Comparison of ENCODE assay signal across 8 cellular contexts in the genomic region with DNA sequence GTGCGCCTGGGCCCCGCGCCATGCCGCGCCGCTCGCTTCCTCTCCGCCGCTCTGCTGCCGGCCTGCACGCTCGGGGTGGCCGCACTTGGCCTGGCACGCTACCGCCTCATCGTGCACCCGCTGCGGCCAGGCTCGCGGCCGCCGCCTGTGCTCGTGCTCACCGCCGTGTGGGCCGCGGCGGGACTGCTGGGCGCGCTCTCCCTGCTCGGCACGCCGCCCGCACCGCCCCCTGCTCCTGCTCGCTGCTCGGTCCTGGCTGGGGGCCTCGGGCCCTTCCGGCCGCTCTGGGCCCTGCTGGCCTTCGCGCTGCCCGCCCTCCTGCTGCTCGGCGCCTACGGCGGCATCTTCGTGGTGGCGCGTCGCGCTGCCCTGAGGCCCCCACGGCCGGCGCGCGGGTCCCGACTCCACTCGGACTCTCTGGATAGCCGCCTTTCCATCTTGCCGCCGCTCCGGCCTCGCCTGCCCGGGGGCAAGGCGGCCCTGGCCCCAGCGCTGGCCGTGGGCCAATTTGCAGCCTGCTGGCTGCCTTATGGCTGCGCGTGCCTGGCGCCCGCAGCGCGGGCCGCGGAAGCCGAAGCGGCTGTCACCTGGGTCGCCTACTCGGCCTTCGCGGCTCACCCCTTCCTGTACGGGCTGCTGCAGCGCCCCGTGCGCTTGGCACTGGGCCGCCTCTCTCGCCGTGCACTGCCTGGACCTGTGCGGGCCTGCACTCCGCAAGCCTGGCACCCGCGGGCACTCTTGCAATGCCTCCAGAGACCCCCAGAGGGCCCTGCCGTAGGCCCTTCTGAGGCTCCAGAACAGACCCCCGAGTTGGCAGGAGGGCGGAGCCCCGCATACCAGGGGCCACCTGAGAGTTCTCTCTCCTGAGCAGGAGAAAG. TPM values are rescaled to one million over a fixed set of nuclear protein-coding genes. Genes with fewer than 3 reads are reported as not detected.
DNase-seq lines count a peak whose midpoint lies in the region; FAIRE-seq and TF ChIP-seq lines count a peak whose summit lies in the region.

No MANE protein-coding gene starts in this region.

- DNase-seq in GM19239 (ENCODE audit: insufficient read length, low spot score) (peak; percentile 65), endodermal cell (peak; percentile 91), lung microvascular endothelial cell (ENCODE audit: low read depth in 2 of 2) (peak; percentile 65 to 81), testis (peak; percentile 63), mesenteric fat pad (ENCODE audit: low spot score) (no peak), DMS79 (lab: John Stamatoyannopoulos, UW) (no peak), SKM-1 (lab: John Stamatoyannopoulos, UW; ENCODE audit: unreplicated experiment) (no peak)
- DNase-seq in activated CD4-positive, alpha-beta T cell treated with anti-CD3 and anti-CD28 coated beads, Interleukin-2, amount 10 ng/mL, durations not matched to agents 24 days and 14 days, result peak; percentile 74

- TF ChIP-seq POLR2A in testis (IDR thresholded peaks at IDR 0.05), result no peak

- TF ChIP-seq CTCF in endodermal cell (conservative IDR thresholded peaks at IDR 0.05), result peak; percentile 78
- peak; percentile 7 to 50 (median 44) for TF ChIP-seq CTCF in testis (IDR thresholded peaks at IDR 0.05)

- no peak overlapping the region for H3K9ac ChIP-seq in endodermal cell (ENCODE audit: extremely low read depth, low read length, poor library complexity, severe bottlenecking)

- no peaks in the 10 kb centered on the region for H3K4me1 ChIP-seq in endodermal cell (ENCODE audit: control insufficient read depth, insufficient read depth, low read length)
- peaks cover 7% of the 10 kb centered on the region for H3K4me1 ChIP-seq in testis

- H3K36me3 ChIP-seq in endodermal cell (ENCODE audit: control insufficient read depth, insufficient read depth, low read length), result peaks cover 42% of the 10 kb centered on the region
- no peaks in the 10 kb centered on the region for H3K36me3 ChIP-seq in testis (ENCODE audit: low read depth, missing control alignments)

- no peaks in the 10 kb centered on the region for H3K9me3 Mint-ChIP-seq in activated CD4-positive, alpha-beta T cell treated with anti-CD3 and anti-CD28 coated beads, Interleukin-2, amount 10 ng/mL, durations not matched to agents 24 days and 14 days
- H3K9me3 Mint-ChIP-seq in endodermal cell, result no peaks in the 10 kb centered on the region

- H3K27ac Mint-ChIP-seq in activated CD4-positive, alpha-beta T cell treated with anti-CD3 and anti-CD28 coated beads, Interleukin-2, amount 10 ng/mL, durations not matched to agents 24 days and 14 days, result no peak overlapping the region
- no peak overlapping the region for H3K27ac Mint-ChIP-seq in endodermal cell

- H3K4me3 Mint-ChIP-seq in activated CD4-positive, alpha-beta T cell treated with anti-CD3 and anti-CD28 coated beads, Interleukin-2, amount 10 ng/mL, durations not matched to agents 24 days and 14 days, result no peak overlapping the region
- peak overlapping the region; percentile 40 for H3K4me3 Mint-ChIP-seq in endodermal cell

- no peak for FAIRE-seq in GM19239 (lab: Jason Lieb, UNC)

- H3K27me3 Mint-ChIP-seq in activated CD4-positive, alpha-beta T cell treated with anti-CD3 and anti-CD28 coated beads, Interleukin-2, amount 10 ng/mL, durations not matched to agents 24 days and 14 days, result peaks cover 29% of the 10 kb centered on the region
- H3K27me3 Mint-ChIP-seq in endodermal cell (ENCODE audit: insufficient read depth), result peaks cover 47% of the 10 kb centered on the region

- intact Hi-C loops in activated CD4-positive, alpha-beta T cell treated with anti-CD3 and anti-CD28 coated beads, Interleukin-2, amount 10 ng/mL, durations not matched to agents 24 days and 14 days (cut with micrococcal nuclease), result no loop called here
- intact Hi-C loops in testis (cut with DNase I; ENCODE audit: low total_unique reads), result no loop called here

- no peaks in the 10 kb centered on the region for H3K4me1 Mint-ChIP-seq in activated CD4-positive, alpha-beta T cell treated with anti-CD3 and anti-CD28 coated beads, Interleukin-2, amount 10 ng/mL, durations not matched to agents 24 days and 14 days
- peaks cover 2% of the 10 kb centered on the region for H3K4me1 Mint-ChIP-seq in endodermal cell

- peaks cover 3% of the 10 kb centered on the region for H3K36me3 Mint-ChIP-seq in activated CD4-positive, alpha-beta T cell treated with anti-CD3 and anti-CD28 coated beads, Interleukin-2, amount 10 ng/mL, durations not matched to agents 24 days and 14 days (ENCODE audit: low read depth)
- peaks cover 13% of the 10 kb centered on the region for H3K36me3 Mint-ChIP-seq in endodermal cell (ENCODE audit: low read depth)

- H3K9me3 ChIP-seq in endodermal cell (ENCODE audit: control insufficient read depth, low read length) (no peaks in the 10 kb centered on the region), testis (no peaks in the 10 kb centered on the region)

- H3K27ac ChIP-seq in endodermal cell (ENCODE audit: low read depth, low read length) (no peak overlapping the region), testis (peak overlapping the region in 1 of 2 donors; percentile 51)

- WGBS in endodermal cell (ENCODE audit: insufficient coverage in 1 of 2, insufficient read length in 1 of 2), 2 experiments, result 18 to 22% methylated on average over 52 to 97 of the region's 97 CpGs
- 7 to 20% methylated on average over 1 to 86 of the region's 97 CpGs for WGBS in testis, 2 donors

- peaks cover 27% of the 10 kb centered on the region for H3K27me3 ChIP-seq in endodermal cell (ENCODE audit: control insufficient read depth, insufficient read depth, low read length, poor library complexity, severe bottlenecking)
- no peaks in the 10 kb centered on the region for H3K27me3 ChIP-seq in testis

- H3K4me3 ChIP-seq in endodermal cell (ENCODE audit: low read length), result no peak overlapping the region
- peak overlapping the region; percentile 44 to 57 for H3K4me3 ChIP-seq in testis

RNA-seq across cellular contexts. Expression of gene GPR62, which starts 1.0 kb away (rescaled TPM):
- total RNA-seq in activated CD4-positive, alpha-beta T cell treated with anti-CD3 and anti-CD28 coated beads, Interleukin-2, amount 10 ng/mL, durations not matched to agents 24 days and 14 days, result not detected in 2 replicates
- total RNA-seq in endodermal cell (under 1 TPM; 0.40 to 0.44 TPM), lung microvascular endothelial cell (not detected in 2 replicates), testis (under 1 TPM; 0.39 to 0.50 TPM), mesenteric fat pad (not detected)
- 0.11 TPM for polyA plus RNA-seq in endodermal cell (2013, experiment 1 of 2)
- polyA plus RNA-seq in endodermal cell (2013, experiment 2 of 2), result not detected
- 0.18 TPM for polyA plus RNA-seq in testis (ENCODE audit: insufficient read depth, low read depth, low replicate concordance)

RNA-seq across cellular contexts. Expression of gene PCBP4, which starts 11.1 kb away (rescaled TPM):
- 15.2 and 16.8 TPM in 2 replicates for total RNA-seq in activated CD4-positive, alpha-beta T cell treated with anti-CD3 and anti-CD28 coated beads, Interleukin-2, amount 10 ng/mL, durations not matched to agents 24 days and 14 days
- 10 to 100 TPM; 54.1 to 68.1 TPM for total RNA-seq in endodermal cell
- 184 TPM for polyA plus RNA-seq in endodermal cell (2013, experiment 1 of 2)
- 158 TPM for polyA plus RNA-seq in endodermal cell (2013, experiment 2 of 2)
- total RNA-seq in lung microvascular endothelial cell, result 15.0 and 19.2 TPM in 2 replicates
- total RNA-seq in testis, result 10 to 100 TPM; 47.1 to 54.1 TPM
- 35.8 TPM for polyA plus RNA-seq in testis (ENCODE audit: insufficient read depth, low read depth, low replicate concordance)
- total RNA-seq in mesenteric fat pad, result 27.4 TPM

RNA-seq across cellular contexts. Expression of gene PARP3, which starts 14.0 kb away (rescaled TPM):
- total RNA-seq in activated CD4-positive, alpha-beta T cell treated with anti-CD3 and anti-CD28 coated beads, Interleukin-2, amount 10 ng/mL, durations not matched to agents 24 days and 14 days, result 17.0 and 17.5 TPM in 2 replicates
- total RNA-seq in endodermal cell (1 to 10 TPM; 4.5 to 5.7 TPM), lung microvascular endothelial cell (4.6 and 7.4 TPM in 2 replicates), testis (10 to 100 TPM; 17.5 to 24.7 TPM), mesenteric fat pad (19.7 TPM)
- 3.3 TPM for polyA plus RNA-seq in endodermal cell (2013, experiment 1 of 2)
- 3.3 TPM for polyA plus RNA-seq in endodermal cell (2013, experiment 2 of 2)
- polyA plus RNA-seq in testis (ENCODE audit: insufficient read depth, low read depth, low replicate concordance), result 18.2 TPM

RNA-seq across cellular contexts. Expression of gene RRP9, which starts 14.4 kb away (rescaled TPM):
- 92.3 and 95.5 TPM in 2 replicates for total RNA-seq in activated CD4-positive, alpha-beta T cell treated with anti-CD3 and anti-CD28 coated beads, Interleukin-2, amount 10 ng/mL, durations not matched to agents 24 days and 14 days
- total RNA-seq in endodermal cell (10 to 100 TPM; 38.6 to 89.3 TPM), lung microvascular endothelial cell (11.1 and 18.5 TPM in 2 replicates), testis (10 to 100 TPM; 11.6 to 18.1 TPM), mesenteric fat pad (29.0 TPM)
- polyA plus RNA-seq in endodermal cell (2013, experiment 1 of 2), result 21.2 TPM
- 22.4 TPM for polyA plus RNA-seq in endodermal cell (2013, experiment 2 of 2)
- 18.7 TPM for polyA plus RNA-seq in testis (ENCODE audit: insufficient read depth, low read depth, low replicate concordance)

RNA-seq across cellular contexts. Expression of gene ABHD14B, which starts 17.7 kb away (rescaled TPM):
- 43.2 and 45.3 TPM in 2 replicates for total RNA-seq in activated CD4-positive, alpha-beta T cell treated with anti-CD3 and anti-CD28 coated beads, Interleukin-2, amount 10 ng/mL, durations not matched to agents 24 days and 14 days
- total RNA-seq in endodermal cell (10 to 100 TPM; 11.4 to 12.9 TPM), lung microvascular endothelial cell (10.0 and 16.7 TPM in 2 replicates), testis (10 to 100 TPM; 26.7 to 27.1 TPM), mesenteric fat pad (59.5 TPM)
- polyA plus RNA-seq in endodermal cell (2013, experiment 1 of 2), result 10.4 TPM
- polyA plus RNA-seq in endodermal cell (2013, experiment 2 of 2), result 8.6 TPM
- 26.0 TPM for polyA plus RNA-seq in testis (ENCODE audit: insufficient read depth, low read depth, low replicate concordance)

Comparison
In these comparisons a context has a peak if more than half of its experiments do, and no peak if none do; other contexts are left out.
1. DNase-seq: peak in GM19239 (single experiment), activated CD4-positive, alpha-beta T cell treated with anti-CD3 and anti-CD28 coated beads, Interleukin-2, amount 10 ng/mL, durations not matched to agents 24 days and 14 days (single experiment), endodermal cell (single experiment), lung microvascular endothelial cell (2 of 2) and testis (single experiment); none in mesenteric fat pad (single experiment), DMS79 (single experiment) and SKM-1 (single experiment).